In genomic region chr17:72699566-72699965, GRCh38 we compare ENCODE assay signal across 11 cellular contexts.
DNase-seq lines count a peak whose midpoint lies in the region; TF ChIP-seq lines count a peak whose summit lies in the region.
"Had no signal": no experiment of that assay in that cellular context is flagged by ENCODE, and none has a peak within 500 bp of the region (broad histone marks: within the 10 kb centered on the region; RNA-seq: fewer than 3 reads in every experiment).

No MANE protein-coding gene starts in this region.

- no peak overlapping the region for H3K4me3 Mint-ChIP-seq in nephron progenitor cell
- H3K4me3 Mint-ChIP-seq: CD14-positive monocyte had no signal

- peaks cover 9% of the 10 kb centered on the region for H3K27me3 Mint-ChIP-seq in nephron progenitor cell (ENCODE audit: low read depth, poor library complexity)

- H3K27ac Mint-ChIP-seq in nephron progenitor cell: no peak overlapping the region

- H3K4me3 ChIP-seq in effector memory CD4-positive, alpha-beta T cell (ENCODE audit: insufficient read depth, low read depth, low read length, poor library complexity, severe bottlenecking): no peak overlapping the region
- H3K4me3 ChIP-seq: breast epithelium had no signal

- peak overlapping the region; percentile 26 for H3K27ac ChIP-seq in RWPE1
- no peak overlapping the region for H3K27ac ChIP-seq in effector memory CD4-positive, alpha-beta T cell (ENCODE audit: insufficient read depth, low read length, poor library complexity, severe bottlenecking)
- H3K27ac ChIP-seq: breast epithelium had no signal

- DNase-seq in EL: peak; percentile 46
- no peak for DNase-seq in RWPE1 (ENCODE audit: low spot score)
- DNase-seq in fibroblast of peridontal ligament (ENCODE audit: extremely low read depth): peak; percentile 68
- peak; percentile 84 for DNase-seq in pons (ENCODE audit: low spot score)
- no peak for DNase-seq in NCI-H1694 (lab: John Stamatoyannopoulos, UW)
- DNase-seq in D341Med (ENCODE audit: low spot score): no peak
- no peak for DNase-seq in nephron progenitor cell
- DNase-seq in effector memory CD4-positive, alpha-beta T cell: no peak
- DNase-seq: GF-D8 had no signal

- POLR2A ChIA-PET in RWPE1 (lab: Yijun Ruan, JAX; ENCODE audit: low non-redundant PET): no interaction called here

- CTCF ChIA-PET in RWPE1 (lab: Yijun Ruan, JAX): interaction anchor here (1.3 kb wide), 1 partner anchor 143 kb away, joined by 4 read pairs; no protein-coding TSS in a partner anchor

- TF ChIP-seq CTCF in RWPE1 (conservative IDR thresholded peaks at IDR 0.05; ENCODE audit: low read depth) (no peak), nephron progenitor cell (IDR thresholded peaks at IDR 0.05) (no peak)

- no peaks in the 10 kb centered on the region for H3K4me1 ChIP-seq in effector memory CD4-positive, alpha-beta T cell (ENCODE audit: control insufficient read depth, insufficient read depth, low read length, poor library complexity, severe bottlenecking)
- H3K4me1 ChIP-seq: breast epithelium had no signal

- peaks cover 12% of the 10 kb centered on the region for H3K4me1 Mint-ChIP-seq in nephron progenitor cell
- H3K4me1 Mint-ChIP-seq: CD14-positive monocyte had no signal

- H3K27me3 ChIP-seq in effector memory CD4-positive, alpha-beta T cell (replicated peaks; ENCODE audit: control insufficient read depth, insufficient read depth, low read length, poor library complexity, severe bottlenecking): no peaks in the 10 kb centered on the region
- H3K27me3 ChIP-seq: breast epithelium had no signal

- H3K36me3 ChIP-seq in effector memory CD4-positive, alpha-beta T cell (ENCODE audit: control insufficient read depth, insufficient read depth, low read length): no peaks in the 10 kb centered on the region
- H3K36me3 ChIP-seq: breast epithelium had no signal

- H3K36me3 Mint-ChIP-seq in nephron progenitor cell (ENCODE audit: low read depth): peaks cover 20% of the 10 kb centered on the region

- H3K9me3 ChIP-seq in effector memory CD4-positive, alpha-beta T cell (ENCODE audit: control insufficient read depth, low read length): no peaks in the 10 kb centered on the region
- H3K9me3 ChIP-seq: breast epithelium had no signal

- peaks cover 32% of the 10 kb centered on the region for H3K9me3 Mint-ChIP-seq in nephron progenitor cell

Comparison
In these comparisons a context has a peak if more than half of its experiments do, and no peak if none do; other contexts are left out.
1. DNase-seq: peak in EL (single experiment), fibroblast of peridontal ligament (single experiment) and pons (single experiment); none in RWPE1 (single experiment), NCI-H1694 (single experiment), D341Med (single experiment), nephron progenitor cell (single experiment) and effector memory CD4-positive, alpha-beta T cell (0 of 3).